2 cellular contexts compared by ENCODE assay signal in the genomic region with DNA sequence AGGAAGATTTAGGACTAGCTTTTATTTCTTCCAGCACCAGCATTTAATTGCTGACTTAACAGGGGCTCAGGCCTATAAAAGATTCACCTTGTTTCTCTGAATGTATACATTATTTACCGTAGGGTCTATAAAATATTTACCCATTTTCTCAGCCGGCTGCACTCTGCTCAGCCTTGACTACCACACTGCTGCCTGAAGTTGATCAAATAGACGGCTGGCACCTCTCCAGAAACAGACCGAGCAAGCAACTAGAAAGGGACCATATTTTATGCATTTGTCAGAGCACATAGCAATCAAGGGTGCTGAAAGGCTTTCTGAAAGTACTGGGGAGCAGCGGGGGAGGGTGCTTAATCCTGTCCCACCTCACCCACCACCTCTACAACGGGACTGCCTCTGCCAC.
TF ChIP-seq lines count a peak whose summit lies in the region.

No MANE protein-coding gene starts in this region.

TF ChIP-seq in IMR-90, 13 proteins besides CTCF, POLR2A, EP300 and RAD21:
- TF ChIP-seq FOS (IDR thresholded peaks at IDR 0.05; ENCODE audit: low read depth, low read length), result no peak
- no peak for TF ChIP-seq USF2 (IDR thresholded peaks at IDR 0.05; ENCODE audit: low read depth, low read length)
- TF ChIP-seq BHLHE40 (IDR thresholded peaks at IDR 0.05; ENCODE audit: low read depth, low read length), result no peak
- no peak for TF ChIP-seq NFE2L2 (IDR thresholded peaks at IDR 0.05; ENCODE audit: low read depth, low read length)
- no peak for TF ChIP-seq MXI1 (IDR thresholded peaks at IDR 0.05; ENCODE audit: borderline replicate concordance, low read depth, low read length)
- TF ChIP-seq SMC3 (IDR thresholded peaks at IDR 0.05; ENCODE audit: low read depth, low read length), result no peak
- no peak for TF ChIP-seq MAZ (IDR thresholded peaks at IDR 0.05; ENCODE audit: borderline replicate concordance, low read depth, low read length)
- no peak for TF ChIP-seq RCOR1 (IDR thresholded peaks at IDR 0.05; ENCODE audit: insufficient replicate concordance, low read length)
- no peak for TF ChIP-seq CHD1 (IDR thresholded peaks at IDR 0.05; ENCODE audit: low read depth, low read length)
- TF ChIP-seq CEBPB (IDR thresholded peaks at IDR 0.05; ENCODE audit: low read depth, low read length), result no peak
- no peak for TF ChIP-seq MAFK (IDR thresholded peaks at IDR 0.05; ENCODE audit: low read depth, low read length)
- no peak for TF ChIP-seq RFX5 (IDR thresholded peaks at IDR 0.05; ENCODE audit: low read depth, low read length)
- TF ChIP-seq ELK1 (IDR thresholded peaks at IDR 0.05; ENCODE audit: borderline replicate concordance, low read depth, low read length), result no peak

TF ChIP-seq in HEK293T, 16 proteins besides CTCF, POLR2A, EP300 and RAD21 (continued from another document):
- TF ChIP-seq FOXK2 (IDR thresholded peaks at IDR 0.05) (no peak), LEF1 (IDR thresholded peaks at IDR 0.05; ENCODE audit: borderline replicate concordance) (no peak), FOXM1 (IDR thresholded peaks at IDR 0.05; ENCODE audit: borderline replicate concordance) (no peak), L3MBTL2 (conservative IDR thresholded peaks at IDR 0.05) (no peak), HDGF (IDR thresholded peaks at IDR 0.05; ENCODE audit: borderline replicate concordance) (no peak), CTBP1 (IDR thresholded peaks at IDR 0.05; ENCODE audit: borderline replicate concordance) (no peak), ARNT (IDR thresholded peaks at IDR 0.05) (no peak), ELF4 (IDR thresholded peaks at IDR 0.05) (no peak), FOXA1 (IDR thresholded peaks at IDR 0.05) (no peak), PKNOX1 (IDR thresholded peaks at IDR 0.05) (no peak), ZNF384 (IDR thresholded peaks at IDR 0.05) (no peak), TARDBP (IDR thresholded peaks at IDR 0.05) (no peak), SUZ12 (IDR thresholded peaks at IDR 0.05) (no peak), BHLHE40 (IDR thresholded peaks at IDR 0.05; ENCODE audit: borderline replicate concordance) (no peak), NFRKB (IDR thresholded peaks at IDR 0.05) (no peak)
